Comparison of ENCODE assay signal across 1 cellular context in genomic region chr1:160726498-160727391, GRCh38.
TF ChIP-seq lines count a peak whose summit lies in the region.

No MANE protein-coding gene starts in this region.

TF ChIP-seq in K562, 482 proteins besides CTCF, POLR2A, EP300 and RAD21 (continued from another document):
- peak; percentile 51 for TF ChIP-seq PRDM10 (IDR thresholded peaks at IDR 0.05; ENCODE audit: partially characterized antibody)
- TF ChIP-seq ZNF764 (CRISPR knock-in tag; IDR thresholded peaks at IDR 0.05; ENCODE audit: low read depth) = peak; percentile 95
- TF ChIP-seq KDM2B (CRISPR knock-in tag; IDR thresholded peaks at IDR 0.05) = no peak
